In the genomic region with DNA sequence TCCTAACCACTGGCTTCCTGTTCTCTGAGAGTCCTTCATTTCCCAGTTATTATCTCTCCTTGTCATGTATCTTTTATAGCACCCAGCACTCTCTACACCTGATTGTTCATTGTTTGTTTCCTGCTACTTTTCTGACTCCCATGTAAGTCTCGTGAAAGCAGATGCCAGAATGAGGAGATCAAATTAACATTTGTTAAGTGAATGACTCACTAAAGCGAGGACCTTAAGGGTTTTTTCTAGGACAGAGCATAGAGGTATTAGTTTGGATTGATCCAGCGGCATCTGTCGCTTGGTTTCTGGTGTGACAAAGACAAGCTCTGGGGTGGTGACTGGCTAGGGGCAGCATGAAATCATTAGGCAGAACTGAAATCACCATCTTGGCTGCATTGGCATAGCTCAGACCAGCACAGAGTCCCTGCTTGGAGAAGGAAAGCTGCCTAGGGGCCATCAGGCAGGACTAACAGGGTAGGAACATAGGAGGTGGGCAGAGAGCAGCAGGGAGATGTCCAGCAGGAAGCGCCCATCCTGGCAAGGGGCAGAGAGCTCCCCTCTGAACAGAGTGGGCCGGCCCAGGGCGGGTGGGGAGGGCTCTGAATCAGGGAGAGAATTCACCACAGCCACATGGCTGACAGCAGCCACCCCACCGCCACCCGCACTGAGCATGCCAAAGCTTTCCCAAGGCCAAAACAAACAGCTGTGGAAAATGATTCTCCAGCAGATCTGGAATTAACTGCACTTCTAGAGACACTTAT, we compare ENCODE assay signal across 8 cellular contexts.
A peak's percentile ranks its signal among the peaks of the same experiment; 100 is the strongest.
DNase-seq lines count a peak whose midpoint lies in the region; ATAC-seq, FAIRE-seq and TF ChIP-seq lines count a peak whose summit lies in the region.

No MANE protein-coding gene starts in this region.

- H3K4me1 ChIP-seq in BE2C (peaks cover 8% of the 10 kb centered on the region), kidney (ENCODE audit: control insufficient read depth in 1 of 2, insufficient read depth in 1 of 2, low read depth in 1 of 2, low read length in 2 of 2) (no peaks in the 10 kb centered on the region), transverse colon (peaks cover 0 to 17% (median 0%) of the 10 kb centered on the region in 4 donors)

- intact Hi-C loops in kidney (cut with DNase I), result no loop called here
- intact Hi-C loops in transverse colon (cut with DNase I; ENCODE audit: low total_unique reads), result no loop called here

- no peak overlapping the region for H3K4me3 Mint-ChIP-seq in T-cell

- H3K9me3 Mint-ChIP-seq in T-cell, result peaks cover 0 to 3% (median 0%) of the 10 kb centered on the region in 3 donors

- H3K9me3 ChIP-seq in BE2C, result no peaks in the 10 kb centered on the region
- H3K9me3 ChIP-seq in kidney (ENCODE audit: control insufficient read depth in 1 of 2, low read length in 2 of 2), result no peaks in the 10 kb centered on the region
- H3K9me3 ChIP-seq in transverse colon, result no peaks in the 10 kb centered on the region

- H3K9ac ChIP-seq in kidney (ENCODE audit: low read length in 2 of 2), result no peak overlapping the region

- H3K36me3 ChIP-seq in BE2C (no peaks in the 10 kb centered on the region), kidney (ENCODE audit: control insufficient read depth in 1 of 2, insufficient read depth in 2 of 2, low read length in 2 of 2) (no peaks in the 10 kb centered on the region), transverse colon (no peaks in the 10 kb centered on the region)

- no peaks in the 10 kb centered on the region for H3K27me3 Mint-ChIP-seq in T-cell

- 67 to 71% methylated on average over 1 to 9 of the region's 9 CpGs for WGBS in transverse colon (ENCODE audit: low coverage in 1 of 2), 2 donors

- ATAC-seq in HG03039 (IDR thresholded peaks at IDR 0.05; ENCODE audit: unreplicated experiment) (no peak), T-cell (replicated peaks in 1 of 4) (no peak)

- H3K4me3 ChIP-seq in BE2C (ENCODE audit: low read depth, low read length), result peak overlapping the region; percentile 6; the same call in 1 of the 2 replicates
- no peak overlapping the region for H3K4me3 ChIP-seq in kidney (ENCODE audit: low read length in 2 of 2)
- no peak overlapping the region for H3K4me3 ChIP-seq in transverse colon

- DNase-seq in BE2C (peak; percentile 64), LHCN-M2 (ENCODE audit: low read depth) (peak; percentile 90), kidney (peak; percentile 82), transverse colon (no peak), T-cell (no peak)
- DNase-seq in activated CD4-positive, alpha-beta T cell treated with anti-CD3 and anti-CD28 coated beads for 1 hour, result no peak

- H3K27ac ChIP-seq in VCaP, result peak overlapping the region; percentile 5; the same call in 1 of the 2 replicates
- H3K27ac ChIP-seq in kidney (ENCODE audit: low read depth in 2 of 2, low read length in 2 of 2), result no peak overlapping the region
- peak overlapping the region in 1 of 4 donors; percentile 5 for H3K27ac ChIP-seq in transverse colon

- in situ Hi-C loops in transverse colon (cut with MboI; ENCODE audit: low pct_ligation_motif_present in 1 of 4, low pct_unique_long_range_greater_than_20kb in 1 of 4, low sequenced_read_pairs in 3 of 4), result no loop called here

- H3K36me3 Mint-ChIP-seq in T-cell, result no peaks in the 10 kb centered on the region

- FAIRE-seq in kidney (lab: Jason Lieb, UNC), result no peak

- no peak for TF ChIP-seq EP300 in transverse colon (IDR thresholded peaks at IDR 0.05; ENCODE audit: low read depth)

- H3K27me3 ChIP-seq in BE2C (no peaks in the 10 kb centered on the region), transverse colon (no peaks in the 10 kb centered on the region)

- POLR2A ChIA-PET in T-cell (lab: Charles Lee), result no interaction called here

- TF ChIP-seq CTCF in BE2C (IDR thresholded peaks at IDR 0.05; ENCODE audit: low read depth, low read length) (no peak), VCaP (conservative IDR thresholded peaks at IDR 0.05) (no peak), kidney (IDR thresholded peaks at IDR 0.05; ENCODE audit: borderline replicate concordance, extremely low read depth, insufficient read depth) (no peak), transverse colon (IDR thresholded peaks at IDR 0.05) (no peak)

- peak overlapping the region in 1 of 2 donors; percentile 49 for H3K27ac Mint-ChIP-seq in T-cell

- H3K4me1 Mint-ChIP-seq in T-cell, result peaks cover 16 to 30% (median 22%) of the 10 kb centered on the region in 3 donors

- no peak for TF ChIP-seq POLR2A in transverse colon (IDR thresholded peaks at IDR 0.05)

- CTCF ChIA-PET in T-cell (lab: Charles Lee), result no interaction called here

Comparison
In these comparisons a context has a peak if more than half of its experiments do, and no peak if none do; other contexts are left out.
1. DNase-seq: peak in BE2C (single experiment), LHCN-M2 (single experiment) and kidney (single experiment); none in transverse colon (single experiment), T-cell (0 of 34) and activated CD4-positive, alpha-beta T cell treated with anti-CD3 and anti-CD28 coated beads for 1 hour (single experiment).